6 cellular contexts compared by ENCODE assay signal in the genomic region with DNA sequence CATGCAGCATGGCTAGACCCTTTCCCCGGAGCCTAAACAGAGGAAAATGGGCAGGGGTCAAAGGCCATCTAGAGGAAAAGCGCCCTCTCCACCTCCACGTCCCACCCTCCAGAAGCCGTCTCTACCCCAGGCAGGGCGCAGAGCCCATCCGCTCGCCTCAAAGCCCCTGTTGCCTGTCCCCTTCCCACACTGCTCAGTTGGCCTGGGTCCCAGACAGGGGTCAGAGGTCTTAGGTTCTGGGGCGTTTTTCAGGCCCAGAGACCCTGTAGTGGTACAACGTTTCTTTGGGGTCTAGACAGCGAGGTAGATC. TPM values are rescaled to one million over a fixed set of nuclear protein-coding genes. Genes with fewer than 3 reads are reported as not detected.
A peak's percentile ranks its signal among the peaks of the same experiment; 100 is the strongest.
DNase-seq lines count a peak whose midpoint lies in the region; TF ChIP-seq lines count a peak whose summit lies in the region.

No MANE protein-coding gene starts in this region.

- intact Hi-C loops in left ventricle myocardium inferior (cut with micrococcal nuclease) (no loop called here), tibial artery (cut with DNase I; ENCODE audit: low total_unique reads) (no loop called here)

- DNase-seq in NCI-H82 (lab: John Stamatoyannopoulos, UW) (peak; percentile 71), NCI-H82 treated with DMSO at 0.1 percent for 48 hours (lab: John Stamatoyannopoulos, UW; ENCODE audit: unreplicated experiment) (no peak), Peyer's patch (peak in 1 of 3 donors; percentile 20), left ventricle myocardium inferior (no peak), tibial artery (peak in 1 of 2 donors; percentile 37), T-helper 9 cell (no peak)

- no peak for TF ChIP-seq POLR2A in Peyer's patch (IDR thresholded peaks at IDR 0.05)

- H3K9me3 ChIP-seq in Peyer's patch (no peaks in the 10 kb centered on the region), left ventricle myocardium inferior (replicated peaks) (no peaks in the 10 kb centered on the region), tibial artery (no peaks in the 10 kb centered on the region)

- H3K4me3 ChIP-seq in Peyer's patch = peak overlapping the region; percentile 53 to 61 (median 56)
- H3K4me3 ChIP-seq in left ventricle myocardium inferior = peak overlapping the region; percentile 79
- H3K4me3 ChIP-seq in tibial artery = peak overlapping the region; percentile 63 to 73

- H3K4me1 ChIP-seq in Peyer's patch (peaks cover 0 to 7% (median 3%) of the 10 kb centered on the region in 4 donors), left ventricle myocardium inferior (peaks cover 11% of the 10 kb centered on the region), tibial artery (peaks cover 0 to 11% (median 5%) of the 10 kb centered on the region in 4 donors)

- no peaks in the 10 kb centered on the region for H3K27me3 ChIP-seq in Peyer's patch
- H3K27me3 ChIP-seq in left ventricle myocardium inferior (ENCODE audit: low read depth) = no peaks in the 10 kb centered on the region
- H3K27me3 ChIP-seq in tibial artery = no peaks in the 10 kb centered on the region

- TF ChIP-seq CTCF in Peyer's patch (IDR thresholded peaks at IDR 0.05) (no peak), left ventricle myocardium inferior (IDR thresholded peaks at IDR 0.05; ENCODE audit: borderline replicate concordance) (no peak), tibial artery (IDR thresholded peaks at IDR 0.05) (no peak)

- H3K36me3 ChIP-seq in Peyer's patch = peaks cover 0 to 4% (median 0%) of the 10 kb centered on the region in 3 donors
- peaks cover 10% of the 10 kb centered on the region for H3K36me3 ChIP-seq in left ventricle myocardium inferior
- H3K36me3 ChIP-seq in tibial artery = peaks cover 0 to 15% (median 4%) of the 10 kb centered on the region in 3 donors

- H3K27ac ChIP-seq in Peyer's patch = peak overlapping the region; percentile 87 to 97 (median 93)
- H3K27ac ChIP-seq in left ventricle myocardium inferior (replicated peaks) = peak overlapping the region; percentile 95
- peak overlapping the region; percentile 84 to 96 for H3K27ac ChIP-seq in tibial artery

RNA-seq across cellular contexts. Expression of gene TMEM143, which starts 0.3 kb away (rescaled TPM):
- total RNA-seq in Peyer's patch (10 to 100 TPM in 3 of 4 donors, 1 to 10 TPM in 1; 8.6 to 30.5 (median 20.0) TPM), left ventricle myocardium inferior (108 TPM)

RNA-seq across cellular contexts. Expression of gene SYNGR4, which starts 0.7 kb away (rescaled TPM):
- total RNA-seq in Peyer's patch (not detected), left ventricle myocardium inferior (not detected)

RNA-seq across cellular contexts. Expression of gene KDELR1, which starts 27.9 kb away (rescaled TPM):
- total RNA-seq in Peyer's patch (100 to 1,000 TPM in 3 of 4 donors, 10 to 100 TPM in 1; 54.5 to 136 (median 112) TPM), left ventricle myocardium inferior (68.4 TPM)

RNA-seq across cellular contexts. Expression of gene GRIN2D, which starts 30.0 kb away (rescaled TPM):
- total RNA-seq in Peyer's patch (under 1 TPM in 2 of 4 donors, not detected in 2; 0.27 to 0.47 TPM), left ventricle myocardium inferior (0.30 TPM)

RNA-seq across cellular contexts. Expression of gene EMP3, which starts 38.1 kb away (rescaled TPM):
- total RNA-seq in Peyer's patch (10 to 100 TPM in 2 of 4 donors, 1 to 10 TPM in 2; 4.7 to 21.5 (median 10.5) TPM), left ventricle myocardium inferior (32.1 TPM)
